ENCODE assay signal across 8 cellular contexts in genomic region chr17:38868095-38868967, GRCh38. TPM values are rescaled to one million over a fixed set of nuclear protein-coding genes. Genes with fewer than 3 reads are reported as not detected.
A peak's percentile ranks its signal among the peaks of the same experiment; 100 is the strongest.
DNase-seq lines count a peak whose midpoint lies in the region; ATAC-seq and TF ChIP-seq lines count a peak whose summit lies in the region.

No MANE protein-coding gene starts in this region.

- H3K4me1 ChIP-seq in KMS-11 (ENCODE audit: low read depth, poor library complexity, severe bottlenecking) (peaks cover 20% of the 10 kb centered on the region), left ventricle myocardium inferior (peaks cover 50% of the 10 kb centered on the region), rectal smooth muscle tissue (ENCODE audit: control insufficient read depth, insufficient read depth, low read length) (peaks cover 25% of the 10 kb centered on the region)

- no peaks in the 10 kb centered on the region for H3K36me3 Mint-ChIP-seq in activated naive CD8-positive, alpha-beta T cell

- no peaks in the 10 kb centered on the region for H3K9me3 Mint-ChIP-seq in activated naive CD8-positive, alpha-beta T cell (ENCODE audit: low read depth)

- no peak overlapping the region for H3K4me3 ChIP-seq in KMS-11 (IDR thresholded peaks at IDR 0.05; ENCODE audit: insufficient read depth, low read depth, low read length)
- peak overlapping the region; percentile 99 for H3K4me3 ChIP-seq in left ventricle myocardium inferior
- peak overlapping the region; percentile 99 for H3K4me3 ChIP-seq in rectal smooth muscle tissue (ENCODE audit: low read length)

- H3K36me3 ChIP-seq in KMS-11 (ENCODE audit: insufficient read depth) (no peaks in the 10 kb centered on the region), left ventricle myocardium inferior (no peaks in the 10 kb centered on the region), rectal smooth muscle tissue (ENCODE audit: control insufficient read depth, insufficient read depth, low read length) (peaks cover 5% of the 10 kb centered on the region)

- ATAC-seq in HG03139 (IDR thresholded peaks at IDR 0.05; ENCODE audit: unreplicated experiment) (no peak), HG02571 (IDR thresholded peaks at IDR 0.05; ENCODE audit: unreplicated experiment) (no peak)

- no peaks in the 10 kb centered on the region for H3K27me3 ChIP-seq in KMS-11 (ENCODE audit: insufficient read depth, low read depth)
- no peaks in the 10 kb centered on the region for H3K27me3 ChIP-seq in left ventricle myocardium inferior (ENCODE audit: low read depth)
- no peaks in the 10 kb centered on the region for H3K27me3 ChIP-seq in rectal smooth muscle tissue (ENCODE audit: control insufficient read depth, insufficient read depth, low read length)

- TF ChIP-seq CTCF in KMS-11 (conservative IDR thresholded peaks at IDR 0.05; ENCODE audit: low read depth, low read length) (no peak; the same call in 1 of the 2 replicates), left ventricle myocardium inferior (IDR thresholded peaks at IDR 0.05; ENCODE audit: borderline replicate concordance) (no peak)

- no peaks in the 10 kb centered on the region for H3K9me3 ChIP-seq in left ventricle myocardium inferior (replicated peaks)

- peak overlapping the region; percentile 88 for H3K4me2 ChIP-seq in KMS-11

- H3K79me2 ChIP-seq in KMS-11 (ENCODE audit: insufficient read depth, low read depth): peaks cover 27% of the 10 kb centered on the region

- H3K4me1 Mint-ChIP-seq in activated naive CD8-positive, alpha-beta T cell (ENCODE audit: low read depth): peaks cover 38% of the 10 kb centered on the region

- intact Hi-C loops in left ventricle myocardium inferior (cut with micrococcal nuclease): loop anchor here (10.0 kb wide), 1 partner anchor 56 kb away; the partner anchor contains the start of gene LASP1NB

- peaks cover 1% of the 10 kb centered on the region for H3K27me3 Mint-ChIP-seq in activated naive CD8-positive, alpha-beta T cell

- H3K27ac Mint-ChIP-seq in activated naive CD8-positive, alpha-beta T cell: peak overlapping the region; percentile 98

- H3K4me3 Mint-ChIP-seq in activated naive CD8-positive, alpha-beta T cell: peak overlapping the region; percentile 97

- DNase-seq in EL (peak; percentile 84), left ventricle myocardium inferior (peak; percentile 77), DMS79 treated with DMSO at 0.1 percent for 48 hours (lab: John Stamatoyannopoulos, UW) (no peak)

- peak overlapping the region; percentile 74 for H3K27ac ChIP-seq in KMS-11
- H3K27ac ChIP-seq in left ventricle myocardium inferior (replicated peaks): peak overlapping the region; percentile 97
- peak overlapping the region; percentile 97 for H3K27ac ChIP-seq in rectal smooth muscle tissue (ENCODE audit: low read depth, low read length)

- H3K9ac ChIP-seq in KMS-11: peak overlapping the region; percentile 35; the same call in 1 of the 2 replicates
- H3K9ac ChIP-seq in rectal smooth muscle tissue (ENCODE audit: low read length): peak overlapping the region; percentile 77

- peak overlapping the region; percentile 55 for H2AFZ ChIP-seq in KMS-11 (ENCODE audit: low read depth)

- H4K20me1 ChIP-seq in KMS-11 (ENCODE audit: insufficient read depth): no peaks in the 10 kb centered on the region

RNA-seq across cellular contexts. Expression of gene LASP1, which starts 1.5 kb away (rescaled TPM):
- 29.4 TPM for total RNA-seq in left ventricle myocardium inferior

RNA-seq across cellular contexts. Expression of gene RPL23, which starts 14.8 kb away (rescaled TPM):
- 760 TPM for total RNA-seq in left ventricle myocardium inferior

RNA-seq across cellular contexts. Expression of gene CWC25, which starts 43.2 kb away (rescaled TPM):
- total RNA-seq in left ventricle myocardium inferior: 8.7 TPM
